Comparison of ENCODE assay signal across 24 cellular contexts in the genomic region with DNA sequence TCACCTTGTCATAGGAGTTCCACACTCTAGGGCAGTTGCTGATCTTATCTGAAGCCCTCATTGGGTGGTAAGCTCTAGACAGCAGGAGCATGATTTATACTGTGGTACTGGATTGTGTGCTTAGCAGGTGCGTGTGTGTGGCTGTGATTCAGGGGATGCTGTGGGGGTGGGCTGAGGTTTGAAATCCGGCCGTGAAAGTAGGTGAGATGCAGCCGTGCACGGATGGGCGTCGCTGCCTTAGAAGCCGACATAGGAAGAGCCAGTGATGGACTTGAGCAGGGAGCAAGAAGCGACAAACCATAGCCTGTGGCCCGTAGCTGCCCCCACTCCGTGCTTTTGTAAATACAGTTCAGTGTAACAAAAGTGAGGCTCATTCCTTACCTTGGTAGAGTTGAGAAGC.
"Had no signal": no experiment of that assay in that cellular context is flagged by ENCODE, and none has a peak within 500 bp of the region (broad histone marks: within the 10 kb centered on the region; RNA-seq: fewer than 3 reads in every experiment).

No MANE protein-coding gene starts in this region.

- ATAC-seq: activated CD8-positive, alpha-beta memory T cell treated with anti-CD3 and anti-CD28 coated beads, Interleukin-2, amount 10 ng/mL, durations not matched to agents 7 days and 5 days; activated CD8-positive, alpha-beta T cell treated with anti-CD3 and anti-CD28 coated beads for 36 hours; activated naive CD4-positive, alpha-beta T cell treated with anti-CD3 and anti-CD28 coated beads, Interleukin-2, amount 50 U/mL, for 72 hours; gastroesophageal sphincter; left lobe of liver; naive thymus-derived CD8-positive, alpha-beta T cell; pancreas; right cardiac atrium had no signal

- H3K36me3 ChIP-seq: gastroesophageal sphincter, thyroid gland, uterus had no signal

- DNase-seq: activated CD4-positive, alpha-beta T cell treated with anti-CD3 and anti-CD28 coated beads, Interleukin-2, amount 10 ng/mL, durations not matched to agents 7 days and 5 days; activated CD4-positive, CD25-positive, alpha-beta regulatory T cell treated with anti-CD3 and anti-CD28 coated beads, Interleukin-2, amount 50 U/mL, for 72 hours; activated CD8-positive, alpha-beta memory T cell treated with anti-CD3 and anti-CD28 coated beads, Interleukin-2, amount 10 ng/mL, durations not matched to agents 7 days and 5 days; activated CD8-positive, alpha-beta T cell treated with anti-CD3 and anti-CD28 coated beads for 36 hours; activated gamma-delta T cell; activated T-cell treated with anti-CD3 and anti-CD28 coated beads for 4 hours; endodermal cell; naive thymus-derived CD8-positive, alpha-beta T cell; pancreas; right cardiac atrium; stimulated activated CD4-positive, alpha-beta T cell treated with anti-CD3 and anti-CD28 coated beads, Interleukin-12 subunit alpha, Interleukin-12 subunit beta, amount 100 ng/mL, for 4 hours; stimulated activated CD4-positive, alpha-beta T cell treated with anti-CD3 and anti-CD28 coated beads, Interleukin-4, amount 100 ng/mL, for 4 hours; substantia nigra; thyroid gland; uterus had no signal

- H3K27me3 Mint-ChIP-seq: brain had no signal

- H3K4me3 ChIP-seq: coronary artery, gastroesophageal sphincter, pancreas, thyroid gland, uterus had no signal

- H3K4me1 ChIP-seq: gastroesophageal sphincter, pancreas, thyroid gland, uterus had no signal

- H3K4me3 Mint-ChIP-seq: activated CD4-positive, alpha-beta T cell treated with anti-CD3 and anti-CD28 coated beads, Interleukin-2, amount 10 ng/mL, durations not matched to agents 7 days and 5 days; activated CD8-positive, alpha-beta memory T cell treated with anti-CD3 and anti-CD28 coated beads, Interleukin-2, amount 10 ng/mL, durations not matched to agents 7 days and 5 days; activated CD8-positive, alpha-beta T cell treated with anti-CD3 and anti-CD28 coated beads for 36 hours; brain; endodermal cell; mesothelial cell of epicardium; naive thymus-derived CD8-positive, alpha-beta T cell; stimulated activated naive CD8-positive, alpha-beta T cell treated with anti-CD3 and anti-CD28 coated beads, Interleukin-15, Interleukin-2, amounts not matched to agents 100 ng/mL and 50 ng/mL, for 24 hours; T-helper 2 cell treated with Interferon-gamma antibody and Interleukin-4, amounts not matched to agents 5 μg/mL and 100 μg/mL, for 36 hours had no signal

- H3K9me3 Mint-ChIP-seq: activated CD4-positive, alpha-beta T cell treated with anti-CD3 and anti-CD28 coated beads, Interleukin-2, amount 10 ng/mL, durations not matched to agents 7 days and 5 days; activated CD8-positive, alpha-beta T cell treated with anti-CD3 and anti-CD28 coated beads for 36 hours; activated naive CD4-positive, alpha-beta T cell treated with anti-CD3 and anti-CD28 coated beads, Interleukin-2, amount 50 U/mL, for 72 hours; endodermal cell; mesothelial cell of epicardium; naive thymus-derived CD8-positive, alpha-beta T cell; stimulated activated naive CD8-positive, alpha-beta T cell treated with anti-CD3 and anti-CD28 coated beads, Interleukin-15, Interleukin-2, amounts not matched to agents 100 ng/mL and 50 ng/mL, for 24 hours; T-helper 2 cell treated with Interferon-gamma antibody and Interleukin-4, amounts not matched to agents 5 μg/mL and 100 μg/mL, for 36 hours had no signal

- H3K9me3 ChIP-seq: gastroesophageal sphincter, pancreas, thyroid gland, uterus had no signal

- H3K27ac ChIP-seq: coronary artery, gastroesophageal sphincter, pancreas, thyroid gland, uterus, VCaP had no signal

- H3K36me3 Mint-ChIP-seq: activated CD8-positive, alpha-beta memory T cell treated with anti-CD3 and anti-CD28 coated beads, Interleukin-2, amount 10 ng/mL, durations not matched to agents 7 days and 5 days; activated naive CD4-positive, alpha-beta T cell treated with anti-CD3 and anti-CD28 coated beads, Interleukin-2, amount 50 U/mL, for 72 hours had no signal

- H3K4me1 Mint-ChIP-seq: brain, endodermal cell had no signal

- H3K27me3 ChIP-seq: pancreas, thyroid gland, uterus had no signal

- H3K27ac Mint-ChIP-seq: activated CD4-positive, alpha-beta T cell treated with anti-CD3 and anti-CD28 coated beads, Interleukin-2, amount 10 ng/mL, durations not matched to agents 7 days and 5 days; activated CD8-positive, alpha-beta memory T cell treated with anti-CD3 and anti-CD28 coated beads, Interleukin-2, amount 10 ng/mL, durations not matched to agents 7 days and 5 days; activated CD8-positive, alpha-beta T cell treated with anti-CD3 and anti-CD28 coated beads for 36 hours; activated naive CD4-positive, alpha-beta T cell treated with anti-CD3 and anti-CD28 coated beads, Interleukin-2, amount 50 U/mL, for 72 hours; endodermal cell; mesothelial cell of epicardium; stimulated activated naive CD8-positive, alpha-beta T cell treated with anti-CD3 and anti-CD28 coated beads, Interleukin-15, Interleukin-2, amounts not matched to agents 100 ng/mL and 50 ng/mL, for 24 hours; T-helper 2 cell treated with Interferon-gamma antibody and Interleukin-4, amounts not matched to agents 5 μg/mL and 100 μg/mL, for 36 hours had no signal
